Comparison of ENCODE assay signal across 1 cellular context in the genomic region with DNA sequence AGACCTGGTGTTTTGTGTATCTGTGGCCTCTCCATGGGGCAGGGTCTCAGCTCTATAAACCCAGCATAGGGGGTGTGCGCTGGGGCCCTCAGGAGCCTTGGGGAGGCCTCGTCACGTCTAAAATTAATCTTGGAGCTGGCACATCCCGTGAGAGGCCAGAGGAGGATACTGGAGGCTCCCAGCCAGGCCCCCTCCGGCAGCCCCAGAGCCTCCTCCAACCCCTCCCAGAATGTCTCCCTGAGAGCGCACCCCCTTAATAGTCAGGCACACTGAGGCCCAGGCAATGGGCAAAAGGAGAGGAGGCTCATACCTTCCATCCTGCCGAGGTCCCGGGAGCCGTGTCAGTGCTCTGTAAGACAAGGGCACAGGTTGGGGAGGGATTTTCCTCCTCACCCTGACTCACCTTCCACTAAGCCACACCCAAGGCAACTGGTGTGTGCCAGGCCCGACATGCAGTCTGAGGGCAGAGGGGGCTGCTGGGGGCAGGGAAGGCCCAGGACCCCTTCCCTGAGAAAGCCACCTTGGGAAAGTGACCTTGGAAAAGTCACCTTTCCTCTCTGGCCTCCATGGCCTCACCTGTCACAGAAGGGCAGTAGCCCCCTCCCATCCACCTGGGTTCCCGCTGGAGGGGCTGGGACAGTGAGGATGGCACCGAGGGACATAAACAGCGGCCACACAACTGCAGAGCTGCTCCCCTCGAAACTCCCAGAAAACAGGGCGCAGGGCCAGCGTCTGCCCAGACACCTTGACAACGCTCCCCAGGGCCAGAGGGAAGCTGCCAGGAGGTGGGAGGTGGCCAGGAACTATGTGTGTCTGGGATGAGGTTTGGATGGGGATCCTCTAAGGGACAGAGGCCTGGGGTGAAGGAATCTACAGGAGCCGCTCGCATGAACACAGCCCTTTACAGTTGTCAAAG.
TF ChIP-seq lines count a peak whose summit lies in the region.

No MANE protein-coding gene starts in this region.

TF ChIP-seq in GM12891, 5 proteins besides CTCF, POLR2A, EP300 and RAD21:
- TF ChIP-seq TAF1 (IDR thresholded peaks at IDR 0.05; ENCODE audit: low read depth, low read length) (no peak), PAX5 (IDR thresholded peaks at IDR 0.05; ENCODE audit: insufficient read depth, low read length, severe bottlenecking) (no peak), POLR2AphosphoS5 (IDR thresholded peaks at IDR 0.05; ENCODE audit: low read depth, low read length) (no peak), SPI1 (IDR thresholded peaks at IDR 0.05; ENCODE audit: low read depth, low read length) (no peak), POU2F2 (IDR thresholded peaks at IDR 0.05; ENCODE audit: low read depth, low read length) (no peak)
